In the genomic region with DNA sequence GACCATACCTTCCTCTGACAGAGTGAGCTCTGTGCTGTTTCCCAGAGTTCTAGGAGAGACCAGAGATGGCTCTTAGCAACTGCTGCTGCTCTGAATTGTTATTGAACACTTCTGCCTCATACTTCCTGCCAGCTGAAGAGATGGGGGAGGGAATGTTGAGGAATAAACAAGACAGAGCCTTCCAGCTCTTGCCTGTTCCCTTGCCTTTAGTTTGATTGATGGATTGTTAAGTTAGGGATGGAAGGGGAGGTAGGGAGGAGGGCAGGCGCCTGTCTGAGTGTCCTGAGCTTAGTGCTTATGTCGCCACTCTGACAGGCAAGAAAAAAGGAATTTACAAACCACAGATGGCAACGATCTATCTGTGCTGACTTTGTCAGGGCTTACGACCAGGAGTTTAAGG, we compare ENCODE assay signal across 9 cellular contexts. TPM values are rescaled to one million over a fixed set of nuclear protein-coding genes. Genes with fewer than 3 reads are reported as not detected.
DNase-seq lines count a peak whose midpoint lies in the region; ATAC-seq and TF ChIP-seq lines count a peak whose summit lies in the region.
"Had no signal": no experiment of that assay in that cellular context is flagged by ENCODE, and none has a peak within 500 bp of the region (broad histone marks: within the 10 kb centered on the region; RNA-seq: fewer than 3 reads in every experiment).

No MANE protein-coding gene starts in this region.

- H3K4me3 ChIP-seq in upper lobe of left lung = no peak overlapping the region

- no peak for TF ChIP-seq POLR2A in upper lobe of left lung (IDR thresholded peaks at IDR 0.05)

- H3K36me3 ChIP-seq in upper lobe of left lung = peaks cover 0 to 28% (median 9%) of the 10 kb centered on the region in 4 donors

- H3K4me3 Mint-ChIP-seq in activated naive CD4-positive, alpha-beta T cell treated with anti-CD3 and anti-CD28 coated beads, Interleukin-2, amount 50 U/mL, for 24 hours = peak overlapping the region; percentile 49
- peak overlapping the region; percentile 34 for H3K4me3 Mint-ChIP-seq in activated T-helper 2 cell treated with anti-CD3 and anti-CD28 coated beads, Interferon-gamma antibody, Interleukin-2, Interleukin-4, amounts not matched to agents 10 μg/mL and 5 μg/mL and 100 μg/mL, durations not matched to agents 14 hours and 24 hours and 36 hours (ENCODE audit: low read depth)

- intact Hi-C loops in activated T-helper 2 cell treated with anti-CD3 and anti-CD28 coated beads, Interferon-gamma antibody, Interleukin-2, Interleukin-4, amounts not matched to agents 10 μg/mL and 5 μg/mL and 100 μg/mL, durations not matched to agents 14 hours and 24 hours and 36 hours (cut with micrococcal nuclease) = no loop called here

- peaks cover 23% of the 10 kb centered on the region for H3K36me3 Mint-ChIP-seq in activated naive CD4-positive, alpha-beta T cell treated with anti-CD3 and anti-CD28 coated beads, Interleukin-2, amount 50 U/mL, for 24 hours
- peaks cover 61% of the 10 kb centered on the region for H3K36me3 Mint-ChIP-seq in activated T-helper 2 cell treated with anti-CD3 and anti-CD28 coated beads, Interferon-gamma antibody, Interleukin-2, Interleukin-4, amounts not matched to agents 10 μg/mL and 5 μg/mL and 100 μg/mL, durations not matched to agents 14 hours and 24 hours and 36 hours (ENCODE audit: low read depth)

- TF ChIP-seq EP300 in upper lobe of left lung (IDR thresholded peaks at IDR 0.05) = no peak

- TF ChIP-seq CTCF in upper lobe of left lung (IDR thresholded peaks at IDR 0.05) = no peak
- no peak for TF ChIP-seq CTCF in foreskin keratinocyte (conservative IDR thresholded peaks at IDR 0.05)

- peak overlapping the region; percentile 27 to 72 (median 48) for H3K27ac ChIP-seq in upper lobe of left lung
- no peak overlapping the region for H3K27ac ChIP-seq in foreskin keratinocyte

- H3K27me3 Mint-ChIP-seq in activated naive CD4-positive, alpha-beta T cell treated with anti-CD3 and anti-CD28 coated beads, Interleukin-2, amount 50 U/mL, for 24 hours = no peaks in the 10 kb centered on the region
- no peaks in the 10 kb centered on the region for H3K27me3 Mint-ChIP-seq in activated T-helper 2 cell treated with anti-CD3 and anti-CD28 coated beads, Interferon-gamma antibody, Interleukin-2, Interleukin-4, amounts not matched to agents 10 μg/mL and 5 μg/mL and 100 μg/mL, durations not matched to agents 14 hours and 24 hours and 36 hours (ENCODE audit: low read depth)

- no peaks in the 10 kb centered on the region for H3K27me3 ChIP-seq in upper lobe of left lung
- H3K27me3 ChIP-seq in foreskin keratinocyte = no peaks in the 10 kb centered on the region

- DNase-seq in activated naive CD4-positive, alpha-beta T cell (lab: John Stamatoyannopoulos, UW) = no peak
- DNase-seq in activated T-helper 2 cell treated with anti-CD3 and anti-CD28 coated beads, Interferon-gamma antibody, Interleukin-2, Interleukin-4, amounts not matched to agents 10 μg/mL and 5 μg/mL and 100 μg/mL, durations not matched to agents 14 hours and 24 hours and 36 hours (ENCODE audit: low spot score) = no peak
- DNase-seq in kidney tubule cell (ENCODE audit: low spot score) = peak; percentile 52
- DNase-seq in upper lobe of left lung = no peak
- no peak for DNase-seq in foreskin keratinocyte
- DNase-seq: left cardiac atrium had no signal

- peak overlapping the region; percentile 71 for H3K27ac Mint-ChIP-seq in activated naive CD4-positive, alpha-beta T cell treated with anti-CD3 and anti-CD28 coated beads, Interleukin-2, amount 50 U/mL, for 24 hours
- H3K27ac Mint-ChIP-seq in activated T-helper 2 cell treated with anti-CD3 and anti-CD28 coated beads, Interferon-gamma antibody, Interleukin-2, Interleukin-4, amounts not matched to agents 10 μg/mL and 5 μg/mL and 100 μg/mL, durations not matched to agents 14 hours and 24 hours and 36 hours = peak overlapping the region; percentile 20

- H3K9me3 ChIP-seq in upper lobe of left lung = no peaks in the 10 kb centered on the region

- ATAC-seq in upper lobe of left lung (ENCODE audit: low FRiP score in 2 of 2) (peak in 1 of 2 donors; percentile 34), foreskin keratinocyte (no peak), HG03439 (IDR thresholded peaks at IDR 0.05; ENCODE audit: unreplicated experiment) (no peak), GM21447 (IDR thresholded peaks at IDR 0.05; ENCODE audit: unreplicated experiment) (no peak)

- peaks cover 36 to 58% (median 42%) of the 10 kb centered on the region in 4 donors for H3K4me1 ChIP-seq in upper lobe of left lung
- H3K4me1 ChIP-seq in foreskin keratinocyte = no peaks in the 10 kb centered on the region

- H3K4me1 Mint-ChIP-seq in activated naive CD4-positive, alpha-beta T cell treated with anti-CD3 and anti-CD28 coated beads, Interleukin-2, amount 50 U/mL, for 24 hours = peaks cover 92% of the 10 kb centered on the region
- H3K4me1 Mint-ChIP-seq in activated T-helper 2 cell treated with anti-CD3 and anti-CD28 coated beads, Interferon-gamma antibody, Interleukin-2, Interleukin-4, amounts not matched to agents 10 μg/mL and 5 μg/mL and 100 μg/mL, durations not matched to agents 14 hours and 24 hours and 36 hours (ENCODE audit: low read depth) = peaks cover 64% of the 10 kb centered on the region

- 22 to 25% methylated on average over 4 of the region's 4 CpGs for WGBS in upper lobe of left lung, 2 donors

- no peaks in the 10 kb centered on the region for H3K9me3 Mint-ChIP-seq in activated naive CD4-positive, alpha-beta T cell treated with anti-CD3 and anti-CD28 coated beads, Interleukin-2, amount 50 U/mL, for 24 hours
- H3K9me3 Mint-ChIP-seq in activated T-helper 2 cell treated with anti-CD3 and anti-CD28 coated beads, Interferon-gamma antibody, Interleukin-2, Interleukin-4, amounts not matched to agents 10 μg/mL and 5 μg/mL and 100 μg/mL, durations not matched to agents 14 hours and 24 hours and 36 hours = no peaks in the 10 kb centered on the region

RNA-seq across cellular contexts. Expression of gene ZNF609, which starts 42.8 kb away (rescaled TPM):
- 50.9 and 60.2 TPM in 2 replicates for total RNA-seq in activated T-helper 2 cell treated with anti-CD3 and anti-CD28 coated beads, Interferon-gamma antibody, Interleukin-2, Interleukin-4, amounts not matched to agents 10 μg/mL and 5 μg/mL and 100 μg/mL, durations not matched to agents 14 hours and 24 hours and 36 hours
- 10 to 100 TPM; 30.4 to 65.0 (median 44.5) TPM for total RNA-seq in upper lobe of left lung
- 20.9 and 22.0 TPM in 2 replicates for total RNA-seq in foreskin keratinocyte
- polyA plus RNA-seq in foreskin keratinocyte = 4.1 and 5.1 TPM in 2 replicates
